In the genomic region with DNA sequence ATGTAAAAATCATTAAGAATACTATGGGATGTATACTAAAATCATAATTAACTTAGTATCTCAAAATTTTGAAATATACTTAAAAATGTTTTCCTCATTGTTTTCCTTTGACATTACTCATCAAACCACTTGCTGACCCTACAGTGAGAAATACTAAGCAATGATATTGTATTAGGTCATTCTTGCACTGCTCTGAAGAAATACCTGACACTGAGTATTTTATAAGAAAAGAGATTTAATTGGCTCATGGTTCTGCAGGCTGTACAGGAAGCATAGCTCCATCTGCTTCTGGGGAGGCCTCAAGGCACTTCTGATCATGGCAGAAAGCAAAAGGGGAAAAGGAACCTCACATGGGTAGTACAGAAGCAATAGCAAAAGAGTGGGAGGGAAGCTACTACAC, we compare ENCODE assay signal across 20 cellular contexts.
DNase-seq lines count a peak whose midpoint lies in the region; ATAC-seq and TF ChIP-seq lines count a peak whose summit lies in the region.
"Had no signal": no experiment of that assay in that cellular context is flagged by ENCODE, and none has a peak within 500 bp of the region (broad histone marks: within the 10 kb centered on the region; RNA-seq: fewer than 3 reads in every experiment).

No MANE protein-coding gene starts in this region.

- ATAC-seq in GM21423 (IDR thresholded peaks at IDR 0.05; ENCODE audit: unreplicated experiment) (no peak), HG03139 (IDR thresholded peaks at IDR 0.05; ENCODE audit: unreplicated experiment) (no peak)
- ATAC-seq: activated naive CD4-positive, alpha-beta T cell treated with anti-CD3 and anti-CD28 coated beads, Interleukin-2, amount 50 U/mL, for 72 hours; heart right ventricle had no signal

- no peak overlapping the region for H3K4me3 ChIP-seq in astrocyte of the spinal cord (ENCODE audit: low read depth, low read length)
- H3K4me3 ChIP-seq: BLaER1 treated with 17β-estradiol and CSF1 and Interleukin-3, amounts not matched to agents 10 nM and 100 nM; colonic mucosa; heart right ventricle; neural progenitor cell had no signal

- DNase-seq in EL, result peak; percentile 37
- DNase-seq in NCI-H226, result peak; percentile 67
- peak; percentile 46 for DNase-seq in astrocyte of the spinal cord (ENCODE audit: low read depth, low spot score)
- DNase-seq in iris pigment epithelial cell (ENCODE audit: low read depth), result peak; percentile 44
- DNase-seq in head of caudate nucleus, result no peak
- DNase-seq in GM13977 (ENCODE audit: low spot score), result no peak
- DNase-seq: ACHN; activated CD4-positive, alpha-beta T cell treated with anti-CD3 and anti-CD28 coated beads for 48 hours; colonic mucosa; heart right ventricle; KG1; MV-4-11; NCI-H1694; SIG-M5; T-helper 1 cell had no signal

- TF ChIP-seq CTCF in astrocyte of the spinal cord (IDR thresholded peaks at IDR 0.05; ENCODE audit: low read depth, low read length) (no peak), GM13977 (IDR thresholded peaks at IDR 0.05; ENCODE audit: extremely low read depth, insufficient read depth, missing control alignments) (no peak)

- intact Hi-C loops in head of caudate nucleus (cut with DNase I), result no loop called here

- in situ Hi-C loops in astrocyte of the spinal cord (cut with HindIII; ENCODE audit: low sequenced_read_pairs), result no loop called here
- in situ Hi-C loops in GM13977 (cut with MboI; ENCODE audit: low pct_unique_long_range_greater_than_20kb, low sequenced_read_pairs, unreplicated experiment), result no loop called here

Comparison
In these comparisons a context has a peak if more than half of its experiments do, and no peak if none do; other contexts are left out.
1. DNase-seq: peak in EL (single experiment), NCI-H226 (single experiment), astrocyte of the spinal cord (single experiment) and iris pigment epithelial cell (single experiment); none in head of caudate nucleus (0 of 42) and GM13977 (single experiment).